ENCODE assay signal across 9 cellular contexts in the genomic region with DNA sequence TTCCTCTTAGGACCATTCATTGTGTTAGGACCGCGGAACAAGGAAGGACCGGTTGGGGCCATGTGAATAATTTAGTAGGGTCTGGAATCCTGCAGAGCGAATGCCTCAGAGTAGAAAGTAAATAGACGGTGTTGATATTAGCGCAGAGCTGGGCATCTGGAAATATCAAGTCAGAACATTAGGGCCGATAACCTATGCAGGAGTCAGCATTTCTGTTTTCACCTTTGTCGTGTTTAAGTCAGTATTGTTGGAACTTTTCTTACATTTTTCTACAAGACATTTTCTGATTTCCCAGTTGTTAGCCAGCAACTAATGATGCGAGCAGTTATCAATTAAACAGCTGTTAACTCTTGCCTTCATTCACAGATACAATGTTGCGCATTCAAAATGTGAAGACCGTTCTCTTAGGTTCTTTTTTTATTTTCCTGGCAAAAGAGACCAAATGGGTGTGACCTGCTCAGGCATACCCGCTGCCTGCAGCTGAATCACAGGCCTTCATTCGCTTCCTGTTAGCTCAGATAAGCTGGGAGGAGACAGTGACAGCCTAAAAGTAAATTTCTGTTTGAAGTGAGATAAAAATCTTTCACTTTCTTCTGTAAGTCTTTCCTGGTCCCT. TPM values are rescaled to one million over a fixed set of nuclear protein-coding genes. Genes with fewer than 3 reads are reported as not detected.
DNase-seq lines count a peak whose midpoint lies in the region; ATAC-seq and TF ChIP-seq lines count a peak whose summit lies in the region.
"Had no signal": no experiment of that assay in that cellular context is flagged by ENCODE, and none has a peak within 500 bp of the region (broad histone marks: within the 10 kb centered on the region; RNA-seq: fewer than 3 reads in every experiment).

No MANE protein-coding gene starts in this region.

- DNase-seq in COR-L47 (lab: John Stamatoyannopoulos, UW) (peak; percentile 79), SJSA1 (ENCODE audit: low read depth in 1 of 2, low spot score in 2 of 2) (peak; percentile 57 to 62), astrocyte of the hippocampus (ENCODE audit: low read depth, low spot score) (peak; percentile 79), hepatic stellate cell (ENCODE audit: low spot score) (peak; percentile 83), retinal pigment epithelial cell (ENCODE audit: low read depth) (no peak), midbrain (lab: John Stamatoyannopoulos, UW) (no peak), UCSD-AML1 (lab: John Stamatoyannopoulos, UW; ENCODE audit: unreplicated experiment) (no peak)

- H3K27ac ChIP-seq in SJSA1: peak overlapping the region; percentile 48

- H3K27me3 ChIP-seq in SJSA1 (replicated peaks): no peaks in the 10 kb centered on the region

- H3K4me3 ChIP-seq in SJSA1 (peak overlapping the region; percentile 76), retinal pigment epithelial cell (ENCODE audit: low read length) (peak overlapping the region; percentile 95)

- no peak for TF ChIP-seq CTCF in retinal pigment epithelial cell (conservative IDR thresholded peaks at IDR 0.05; ENCODE audit: low read depth, low read length)

- peak; percentile 0 for ATAC-seq in HG03457 (IDR thresholded peaks at IDR 0.05; ENCODE audit: unreplicated experiment)

- H3K4me1 ChIP-seq in SJSA1 (replicated peaks): peaks cover 39% of the 10 kb centered on the region

- no peaks in the 10 kb centered on the region for H3K9me3 ChIP-seq in SJSA1 (replicated peaks)

- peaks cover 27% of the 10 kb centered on the region for H3K36me3 ChIP-seq in SJSA1

RNA-seq across cellular contexts. Expression of a gene that starts 1.0 kb away (rescaled TPM):
- 1,365 and 1,516 TPM in 2 replicates for total RNA-seq in SJSA1 (2014; rRNA removed; shearing (Covaris generic))

RNA-seq across cellular contexts. Expression of a gene that starts 34.4 kb away (rescaled TPM):
- 0.16 TPM in 1 of 2 replicates, not detected in the other for total RNA-seq in SJSA1 (2014; rRNA removed; shearing (Covaris generic))
- total RNA-seq: activated CD8-positive, alpha-beta memory T cell treated with anti-CD3 and anti-CD28 coated beads for 36 hours had no signal

RNA-seq across cellular contexts. Expression of a gene that starts 40.4 kb away (rescaled TPM):
- 18.8 and 35.6 TPM in 2 replicates for total RNA-seq in SJSA1 (2014; rRNA removed; shearing (Covaris generic))

Comparison
In these comparisons a context has a peak if more than half of its experiments do, and no peak if none do; other contexts are left out.
1. DNase-seq: peak in COR-L47 (single experiment), SJSA1 (2 of 2), astrocyte of the hippocampus (single experiment) and hepatic stellate cell (single experiment); none in retinal pigment epithelial cell (single experiment), midbrain (single experiment) and UCSD-AML1 (single experiment).